24 cellular contexts compared by ENCODE assay signal in the genomic region with DNA sequence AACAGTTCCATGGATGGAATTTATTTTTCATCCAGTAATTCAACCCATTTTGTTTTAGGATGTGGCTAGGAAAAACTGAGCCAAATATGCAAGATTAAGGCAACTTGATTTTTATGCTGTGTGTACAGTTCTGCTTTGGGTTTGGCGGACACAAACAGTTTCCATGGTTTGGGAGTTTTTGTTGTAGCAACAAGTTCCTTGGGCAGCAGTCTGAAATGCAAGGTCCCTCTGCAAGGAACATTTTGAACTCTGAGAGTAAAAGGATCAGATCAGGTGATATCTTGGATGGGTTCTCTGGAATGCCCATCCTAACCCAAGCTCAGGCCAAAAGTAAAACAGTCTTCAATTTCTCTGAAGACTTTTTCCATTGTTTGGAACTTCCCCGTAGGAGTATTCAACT.
A peak's percentile ranks its signal among the peaks of the same experiment; 100 is the strongest.
DNase-seq lines count a peak whose midpoint lies in the region; ATAC-seq and TF ChIP-seq lines count a peak whose summit lies in the region.
"Had no signal": no experiment of that assay in that cellular context is flagged by ENCODE, and none has a peak within 500 bp of the region (broad histone marks: within the 10 kb centered on the region; RNA-seq: fewer than 3 reads in every experiment).

No MANE protein-coding gene starts in this region.

- TF ChIP-seq CTCF in esophagus muscularis mucosa (IDR thresholded peaks at IDR 0.05) (no peak), right atrium auricular region (IDR thresholded peaks at IDR 0.05) (no peak), gastrocnemius medialis (IDR thresholded peaks at IDR 0.05 in 4 of 5, conservative IDR thresholded peaks at IDR 0.05 in 1 of 5) (no peak)

- H3K27me3 ChIP-seq in GM23248 (replicated peaks; ENCODE audit: insufficient read depth) (no peaks in the 10 kb centered on the region), esophagus muscularis mucosa (no peaks in the 10 kb centered on the region), right atrium auricular region (no peaks in the 10 kb centered on the region), gastrocnemius medialis (no peaks in the 10 kb centered on the region)
- H3K27me3 ChIP-seq: colonic mucosa, upper lobe of right lung had no signal

- peak; percentile 32 for DNase-seq in GM23248
- no peak for DNase-seq in esophagus muscularis mucosa (ENCODE audit: extremely low spot score)
- no peak for DNase-seq in right atrium auricular region (ENCODE audit: low spot score)
- peak; percentile 16 to 22 for DNase-seq in gastrocnemius medialis
- no peak for DNase-seq in activated gamma-delta T cell (lab: John Stamatoyannopoulos, UW)
- DNase-seq in occipital lobe (lab: John Stamatoyannopoulos, UW), result no peak
- DNase-seq: activated CD4-positive, CD25-positive, alpha-beta regulatory T cell treated with anti-CD3 and anti-CD28 coated beads, Interleukin-2, amount 50 U/mL, for 72 hours; activated effector memory CD4-positive, alpha-beta T cell treated with anti-CD3 and anti-CD28 coated beads, Interleukin-2, amount 50 U/mL, for 16 hours; amniotic stem cell; CD4-positive, alpha-beta T cell; colonic mucosa; DMS53; hippocampal formation; kidney; NCI-H1048; NCI-H2081 treated with DMSO at 0.1 percent for 48 hours; NCI-H524 treated with DMSO at 0.1 percent for 48 hours; spleen; T-helper 9 cell; upper lobe of right lung had no signal

- no peak for TF ChIP-seq POLR2A in esophagus muscularis mucosa (IDR thresholded peaks at IDR 0.05; ENCODE audit: low read depth)
- no peak for TF ChIP-seq POLR2A in gastrocnemius medialis (IDR thresholded peaks at IDR 0.05)

- H3K4me2 ChIP-seq in GM23248 (ENCODE audit: unreplicated experiment), result no peak overlapping the region

- H3K4me1 ChIP-seq in GM23248 (ENCODE audit: insufficient read depth) (peaks cover 41% of the 10 kb centered on the region), esophagus muscularis mucosa (peaks cover 13 to 37% (median 33%) of the 10 kb centered on the region in 4 donors), right atrium auricular region (peaks cover 0 to 20% of the 10 kb centered on the region in 2 donors), gastrocnemius medialis (peaks cover 5 to 21% of the 10 kb centered on the region in 2 donors)
- H3K4me1 ChIP-seq: colonic mucosa, spleen had no signal

- no peaks in the 10 kb centered on the region for H4K20me1 ChIP-seq in GM23248 (ENCODE audit: insufficient read depth)

- 48 to 53% methylated on average over 2 of the region's 2 CpGs for WGBS in GM23248 (ENCODE audit: low coverage in 1 of 2, low lambda C conversion rate in 2 of 2, missing lambda C conversion rate in 2 of 2), 2 experiments
- 59% methylated on average over 2 of the region's 2 CpGs for WGBS in esophagus muscularis mucosa

- intact Hi-C loops in esophagus muscularis mucosa (cut with DNase I), result no loop called here
- intact Hi-C loops in gastrocnemius medialis (cut with DNase I; ENCODE audit: low total_unique reads), result no loop called here

- H3K4me3 ChIP-seq in GM23248, result no peak overlapping the region
- H3K4me3 ChIP-seq in esophagus muscularis mucosa, result no peak overlapping the region
- no peak overlapping the region for H3K4me3 ChIP-seq in right atrium auricular region
- H3K4me3 ChIP-seq in gastrocnemius medialis, result no peak overlapping the region
- H3K4me3 ChIP-seq: colonic mucosa, SK-N-MC, spleen, upper lobe of right lung had no signal

- no peaks in the 10 kb centered on the region for H3K79me2 ChIP-seq in GM23248 (ENCODE audit: insufficient read depth)

- in situ Hi-C loops in GM23248 (cut with MboI) (no loop called here), gastrocnemius medialis (cut with MboI; ENCODE audit: low sequenced_read_pairs in 4 of 4) (no loop called here)

- H3F3A ChIP-seq in GM23248 (ENCODE audit: insufficient read depth), result peaks cover 32% of the 10 kb centered on the region

- no peak overlapping the region for H3K27ac ChIP-seq in GM23248
- peak overlapping the region; percentile 56 to 79 (median 72) for H3K27ac ChIP-seq in esophagus muscularis mucosa (replicated peaks in 1 of 4)
- peak overlapping the region; percentile 35 to 61 for H3K27ac ChIP-seq in right atrium auricular region
- H3K27ac ChIP-seq in gastrocnemius medialis, result peak overlapping the region; percentile 32 to 72 (median 58)
- H3K27ac ChIP-seq: colonic mucosa, SK-N-MC, spleen, upper lobe of right lung had no signal

- peak; percentile 73 to 86 for ATAC-seq in gastrocnemius medialis
- ATAC-seq in GM21576 (IDR thresholded peaks at IDR 0.05; ENCODE audit: unreplicated experiment), result no peak
- ATAC-seq in activated CD4-positive, CD25-positive, alpha-beta regulatory T cell treated with anti-CD3 and anti-CD28 coated beads, Interleukin-2, amount 50 U/mL, for 24 hours, result no peak
- ATAC-seq: stimulated activated effector memory CD8-positive, alpha-beta T cell treated with anti-CD3 and anti-CD28 coated beads, Interleukin-12 subunit alpha, Interleukin-12 subunit beta, amount 100 ng/mL, for 72 hours; upper lobe of right lung had no signal

- TF ChIP-seq EP300 in esophagus muscularis mucosa (IDR thresholded peaks at IDR 0.05), result no peak

- no peaks in the 10 kb centered on the region for H3K9me2 ChIP-seq in GM23248 (ENCODE audit: insufficient read depth)

- peak overlapping the region; percentile 35 for H2AFZ ChIP-seq in GM23248

- H3K36me3 ChIP-seq in GM23248 (ENCODE audit: low read depth) (no peaks in the 10 kb centered on the region), esophagus muscularis mucosa (no peaks in the 10 kb centered on the region), right atrium auricular region (no peaks in the 10 kb centered on the region), gastrocnemius medialis (no peaks in the 10 kb centered on the region)
- H3K36me3 ChIP-seq: colonic mucosa, spleen, upper lobe of right lung had no signal

- H3K9ac ChIP-seq in GM23248, result no peak overlapping the region

- H3K9me3 ChIP-seq in GM23248 (ENCODE audit: low read depth), result no peaks in the 10 kb centered on the region
- H3K9me3 ChIP-seq in esophagus muscularis mucosa, result no peaks in the 10 kb centered on the region
- no peaks in the 10 kb centered on the region for H3K9me3 ChIP-seq in right atrium auricular region
- no peaks in the 10 kb centered on the region for H3K9me3 ChIP-seq in gastrocnemius medialis
- H3K9me3 ChIP-seq: colonic mucosa, spleen, upper lobe of right lung had no signal

Comparison
In these comparisons a context has a peak if more than half of its experiments do, and no peak if none do; other contexts are left out.
1. DNase-seq: peak in GM23248 (single experiment) and gastrocnemius medialis (2 of 2); none in esophagus muscularis mucosa (single experiment), right atrium auricular region (single experiment), activated gamma-delta T cell (single experiment) and occipital lobe (single experiment).
2. ATAC-seq: peak in gastrocnemius medialis (2 of 2); none in GM21576 (single experiment) and activated CD4-positive, CD25-positive, alpha-beta regulatory T cell treated with anti-CD3 and anti-CD28 coated beads, Interleukin-2, amount 50 U/mL, for 24 hours (0 of 2).